ENCODE assay signal across 8 cellular contexts in the genomic region with DNA sequence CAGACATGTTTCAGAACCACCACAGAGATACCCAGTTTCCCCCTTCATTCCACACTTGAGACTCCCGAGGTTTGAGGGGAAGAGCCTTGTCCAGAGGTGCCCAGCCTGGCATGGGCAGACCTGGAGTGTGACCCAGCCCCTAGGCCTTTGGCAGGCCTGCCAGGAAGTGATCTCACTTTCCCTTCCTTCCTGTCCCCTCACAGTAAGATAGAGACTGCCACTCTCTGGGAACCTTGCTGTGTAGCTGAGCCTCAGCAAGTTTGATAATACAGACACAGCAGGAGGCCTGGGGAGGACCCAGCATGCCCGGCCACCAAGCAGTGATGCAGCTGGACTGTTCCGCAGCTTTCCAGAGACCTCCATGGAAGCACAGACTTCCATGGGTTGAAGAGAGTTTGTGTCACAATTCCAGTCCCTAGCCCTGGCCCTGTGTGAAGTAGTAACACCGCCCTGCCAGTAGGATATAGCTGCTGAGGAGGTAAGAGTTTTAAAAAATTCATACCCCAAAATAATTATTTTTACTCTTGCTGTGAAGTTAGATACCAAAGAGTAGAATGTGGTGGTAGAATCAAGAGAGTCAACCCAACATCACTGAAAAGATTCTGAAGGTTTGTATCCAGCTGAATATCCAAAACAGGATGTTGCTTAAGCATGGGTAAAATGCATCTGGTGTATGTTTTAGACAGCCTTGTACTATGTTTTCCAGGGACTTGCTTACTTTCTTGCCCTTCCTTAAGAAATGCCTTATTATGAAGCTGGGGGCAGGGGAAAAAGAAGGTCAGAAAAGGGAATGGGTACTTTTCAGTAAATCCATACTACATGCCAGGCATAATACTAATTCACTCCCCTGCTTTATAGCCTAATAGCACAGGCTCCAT. TPM values are rescaled to one million over a fixed set of nuclear protein-coding genes. Genes with fewer than 3 reads are reported as not detected.
DNase-seq lines count a peak whose midpoint lies in the region; ATAC-seq and TF ChIP-seq lines count a peak whose summit lies in the region.

No MANE protein-coding gene starts in this region.

- H3K27me3 ChIP-seq in fibroblast of lung (ENCODE audit: control insufficient read depth, insufficient read depth, low read length): no peaks in the 10 kb centered on the region

- H3K36me3 Mint-ChIP-seq in activated naive CD4-positive, alpha-beta T cell treated with anti-CD3 and anti-CD28 coated beads for 36 hours (ENCODE audit: low read depth): no peaks in the 10 kb centered on the region
- H3K36me3 Mint-ChIP-seq in stimulated activated effector memory CD8-positive, alpha-beta T cell treated with anti-CD3 and anti-CD28 coated beads, Interleukin-12 subunit alpha, Interleukin-12 subunit beta, amount 100 ng/mL, for 72 hours: no peaks in the 10 kb centered on the region

- H3K27ac ChIP-seq in fibroblast of lung (ENCODE audit: insufficient read depth, low read length): peak overlapping the region; percentile 15

- peaks cover 5% of the 10 kb centered on the region for H3K79me2 ChIP-seq in fibroblast of lung (ENCODE audit: control insufficient read depth, insufficient read depth, low read length)

- H3K4me2 ChIP-seq in fibroblast of lung (ENCODE audit: extremely low read depth, insufficient read depth, low read length): no peak overlapping the region

- CTCF ChIA-PET in activated naive CD4-positive, alpha-beta T cell treated with anti-CD3 and anti-CD28 coated beads for 36 hours (lab: Charles Lee): interaction anchor here (0.6 to 3.1 kb wide), 11 partner anchors 11 to 214 kb away, joined by 3 to 27 read pairs (median 4); a partner anchor contains a TSS

- H2AFZ ChIP-seq in fibroblast of lung (ENCODE audit: low read length): no peak overlapping the region

- peaks cover 32% of the 10 kb centered on the region for H3K4me1 Mint-ChIP-seq in activated naive CD4-positive, alpha-beta T cell treated with anti-CD3 and anti-CD28 coated beads for 36 hours (ENCODE audit: low read depth)
- peaks cover 9% of the 10 kb centered on the region for H3K4me1 Mint-ChIP-seq in stimulated activated effector memory CD8-positive, alpha-beta T cell treated with anti-CD3 and anti-CD28 coated beads, Interleukin-12 subunit alpha, Interleukin-12 subunit beta, amount 100 ng/mL, for 72 hours

- no peak overlapping the region for H3K9ac ChIP-seq in fibroblast of lung (ENCODE audit: insufficient read depth, low read length)

- H3K9me3 ChIP-seq in fibroblast of lung (ENCODE audit: control insufficient read depth, insufficient read depth, low read depth, low read length): no peaks in the 10 kb centered on the region

- no peak overlapping the region for H3K4me3 ChIP-seq in fibroblast of lung (replicated peaks in 1 of 4; ENCODE audit: control extremely low read depth in 1 of 4, insufficient read depth in 1 of 4, low read depth in 3 of 4, low read length in 4 of 4)

- H3K9me3 Mint-ChIP-seq in activated naive CD4-positive, alpha-beta T cell treated with anti-CD3 and anti-CD28 coated beads for 36 hours: no peaks in the 10 kb centered on the region
- H3K9me3 Mint-ChIP-seq in stimulated activated effector memory CD8-positive, alpha-beta T cell treated with anti-CD3 and anti-CD28 coated beads, Interleukin-12 subunit alpha, Interleukin-12 subunit beta, amount 100 ng/mL, for 72 hours: no peaks in the 10 kb centered on the region

- no peaks in the 10 kb centered on the region for H3K27me3 Mint-ChIP-seq in activated naive CD4-positive, alpha-beta T cell treated with anti-CD3 and anti-CD28 coated beads for 36 hours (ENCODE audit: low read depth)

- peak overlapping the region; percentile 81 for H3K27ac Mint-ChIP-seq in activated naive CD4-positive, alpha-beta T cell treated with anti-CD3 and anti-CD28 coated beads for 36 hours
- H3K27ac Mint-ChIP-seq in stimulated activated effector memory CD8-positive, alpha-beta T cell treated with anti-CD3 and anti-CD28 coated beads, Interleukin-12 subunit alpha, Interleukin-12 subunit beta, amount 100 ng/mL, for 72 hours: peak overlapping the region; percentile 75

- H3K4me1 ChIP-seq in fibroblast of lung (ENCODE audit: control insufficient read depth, extremely low read depth, insufficient read depth, low read length): peaks cover 36% of the 10 kb centered on the region

- TF ChIP-seq CTCF in fibroblast of lung (conservative IDR thresholded peaks at IDR 0.05 in 1 of 2, IDR thresholded peaks at IDR 0.05 in 1 of 2; ENCODE audit: low read depth in 1 of 2, low read length in 2 of 2): peak in 1 of 2 donors; percentile 12

- peak overlapping the region; percentile 70 for H3K4me3 Mint-ChIP-seq in activated naive CD4-positive, alpha-beta T cell treated with anti-CD3 and anti-CD28 coated beads for 36 hours
- H3K4me3 Mint-ChIP-seq in stimulated activated effector memory CD8-positive, alpha-beta T cell treated with anti-CD3 and anti-CD28 coated beads, Interleukin-12 subunit alpha, Interleukin-12 subunit beta, amount 100 ng/mL, for 72 hours: no peak overlapping the region

- peak; percentile 60 for ATAC-seq in stimulated activated effector memory CD8-positive, alpha-beta T cell treated with anti-CD3 and anti-CD28 coated beads, Interleukin-12 subunit alpha, Interleukin-12 subunit beta, amount 100 ng/mL, for 72 hours

- H4K20me1 ChIP-seq in fibroblast of lung (ENCODE audit: control insufficient read depth, extremely low read depth, insufficient read depth, low read length): no peaks in the 10 kb centered on the region

- no peaks in the 10 kb centered on the region for H3K36me3 ChIP-seq in fibroblast of lung (ENCODE audit: control insufficient read depth, insufficient read depth, low read length)

- peak; percentile 61 for DNase-seq in activated naive CD4-positive, alpha-beta T cell treated with anti-CD3 and anti-CD28 coated beads for 36 hours
- DNase-seq in activated naive CD4-positive, alpha-beta T cell treated with anti-CD3 and anti-CD28 coated beads, Interleukin-2, amount 50 U/mL, for 16 hours: no peak
- DNase-seq in fibroblast of lung (ENCODE audit: low read depth in 2 of 2) (peak in 1 of 2 donors; percentile 28), SHP77 (lab: John Stamatoyannopoulos, UW) (no peak), cerebellar cortex (ENCODE audit: low spot score) (no peak)
- DNase-seq in stimulated activated effector memory CD8-positive, alpha-beta T cell treated with anti-CD3 and anti-CD28 coated beads, Interleukin-12 subunit alpha, Interleukin-12 subunit beta, amount 100 ng/mL, for 72 hours (ENCODE audit: low spot score in 2 of 2): no peak
- DNase-seq in effector CD8-positive, alpha-beta T cell (lab: John Stamatoyannopoulos, UW): no peak

- peak; percentile 63; the same call in 1 of the 2 replicates for TF ChIP-seq POLR2A in Raji (IDR thresholded peaks at IDR 0.05; ENCODE audit: insufficient read depth, low read depth, low read length)

- intact Hi-C loops in activated naive CD4-positive, alpha-beta T cell treated with anti-CD3 and anti-CD28 coated beads for 36 hours (cut with micrococcal nuclease): loop anchor here (1.0 to 5.0 kb wide), 4 partner anchors 48 to 386 kb away; a partner anchor contains a TSS

RNA-seq across cellular contexts. Expression of a gene that starts 16.3 kb away (rescaled TPM):
- total RNA-seq in activated naive CD4-positive, alpha-beta T cell treated with anti-CD3 and anti-CD28 coated beads for 36 hours: 1 to 10 TPM; 4.6 to 4.7 TPM
- total RNA-seq in fibroblast of lung: 140 and 234 TPM in 2 replicates
- 132 and 192 TPM in 2 replicates for polyA plus RNA-seq in fibroblast of lung
- polyA plus RNA-seq in fibroblast of lung (2012): 142 and 224 TPM in 2 replicates
- 109 and 149 TPM in 2 replicates for polyA minus RNA-seq in fibroblast of lung (ENCODE audit: low replicate concordance)

RNA-seq across cellular contexts. Expression of a gene that starts 52.8 kb away (rescaled TPM):
- total RNA-seq in activated naive CD4-positive, alpha-beta T cell treated with anti-CD3 and anti-CD28 coated beads for 36 hours: 10 to 100 TPM; 54.6 to 54.9 TPM
- 5.4 and 6.9 TPM in 2 replicates for total RNA-seq in fibroblast of lung
- 3.8 and 21.9 TPM in 2 replicates for polyA plus RNA-seq in fibroblast of lung
- 3.6 and 19.5 TPM in 2 replicates for polyA plus RNA-seq in fibroblast of lung (2012)
- polyA minus RNA-seq in fibroblast of lung (ENCODE audit: low replicate concordance): 2.9 and 6.2 TPM in 2 replicates

Comparison
In these comparisons a context has a peak if more than half of its experiments do, and no peak if none do; other contexts are left out.
1. RNA of a gene that starts 16.3 kb away (total RNA-seq): 140 to 234 TPM in fibroblast of lung; 4.6 to 4.7 TPM in activated naive CD4-positive, alpha-beta T cell treated with anti-CD3 and anti-CD28 coated beads for 36 hours; every median in the first group is over 10 times any median in the second.